29 cellular contexts compared by ENCODE assay signal in genomic region chr14:73153272-73153671, GRCh38. TPM values are rescaled to one million over a fixed set of nuclear protein-coding genes. Genes with fewer than 3 reads are reported as not detected.
DNase-seq lines count a peak whose midpoint lies in the region; ATAC-seq and TF ChIP-seq lines count a peak whose summit lies in the region.
"Had no signal": no experiment of that assay in that cellular context is flagged by ENCODE, and none has a peak within 500 bp of the region (broad histone marks: within the 10 kb centered on the region; RNA-seq: fewer than 3 reads in every experiment).

No MANE protein-coding gene starts in this region.

- no peaks in the 10 kb centered on the region for H3K9me3 ChIP-seq in ascending aorta
- H3K9me3 ChIP-seq: HAP-1, pancreas, Peyer's patch, right atrium auricular region, SJCRH30, tibial nerve had no signal

- H3K4me1 ChIP-seq in ascending aorta: peaks cover 0 to 5% of the 10 kb centered on the region in 2 donors
- H3K4me1 ChIP-seq: foreskin keratinocyte, HAP-1, pancreas, Peyer's patch, right atrium auricular region, SJCRH30, tibial nerve had no signal

- DNase-seq in EH (ENCODE audit: low read depth): peak; percentile 72
- no peak for DNase-seq in ascending aorta (ENCODE audit: low spot score in 2 of 2)
- peak; percentile 89 for DNase-seq in fibroblast of peridontal ligament (ENCODE audit: extremely low read depth)
- peak; percentile 23 for DNase-seq in skeletal muscle cell (ENCODE audit: low read depth)
- DNase-seq in posterior cingulate gyrus: no peak
- DNase-seq in C1 segment of cervical spinal cord (lab: John Stamatoyannopoulos, UW): no peak
- DNase-seq: activated CD8-positive, alpha-beta memory T cell treated with anti-CD3 and anti-CD28 coated beads for 24 hours; activated T-cell treated with anti-CD3 and anti-CD28 coated beads, Interleukin-2, amount 50 U/mL, for 1 hour; AML-193; caudate nucleus; DMS79; foreskin keratinocyte; Kasumi-1; naive thymus-derived CD8-positive, alpha-beta T cell; NCI-H1694 treated with DMSO at 0.1 percent for 48 hours; NCI-H2171 treated with DMSO at 0.1 percent for 48 hours; NCI-H526 treated with DMSO at 0.1 percent for 48 hours; pancreas; Peyer's patch; SJCRH30; stimulated activated naive CD4-positive, alpha-beta T cell treated with Interleukin-2 at 50 U/mL for 16 hours; T-helper 1 cell had no signal

- H3K4me3 ChIP-seq in ascending aorta (no peak overlapping the region), skeletal muscle cell (ENCODE audit: low read depth, low read length) (no peak overlapping the region)
- H3K4me3 ChIP-seq: HAP-1, pancreas, Peyer's patch, right atrium auricular region, SJCRH30, tibial nerve had no signal

- intact Hi-C loops in ascending aorta (cut with DNase I): no loop called here
- intact Hi-C loops in posterior cingulate gyrus (cut with DNase I): no loop called here

- no peak for TF ChIP-seq CTCF in ascending aorta (IDR thresholded peaks at IDR 0.05)

- H3K27ac ChIP-seq in ascending aorta: peak overlapping the region; percentile 44 to 66
- H3K27ac ChIP-seq: foreskin keratinocyte, HL-60, pancreas, Peyer's patch, right atrium auricular region, SJCRH30, tibial nerve had no signal

- no peaks in the 10 kb centered on the region for H3K27me3 ChIP-seq in ascending aorta
- H3K27me3 ChIP-seq: foreskin keratinocyte, pancreas, Peyer's patch, right atrium auricular region, SJCRH30, tibial nerve had no signal

- ATAC-seq in GM21390 (IDR thresholded peaks at IDR 0.05; ENCODE audit: unreplicated experiment): no peak
- ATAC-seq in GM19395 (IDR thresholded peaks at IDR 0.05; ENCODE audit: unreplicated experiment): no peak
- ATAC-seq: foreskin keratinocyte; left lobe of liver; naive thymus-derived CD8-positive, alpha-beta T cell; pancreas had no signal

- H3K36me3 ChIP-seq in ascending aorta: peaks cover 41 to 66% of the 10 kb centered on the region in 2 donors

RNA-seq across cellular contexts. Expression of gene PSEN1, which starts 17.0 kb away (rescaled TPM):
- total RNA-seq in ascending aorta: 15.2 TPM

Comparison
In these comparisons a context has a peak if more than half of its experiments do, and no peak if none do; other contexts are left out.
1. DNase-seq: peak in EH (single experiment), fibroblast of peridontal ligament (single experiment) and skeletal muscle cell (single experiment); none in ascending aorta (0 of 2), posterior cingulate gyrus (0 of 10) and C1 segment of cervical spinal cord (0 of 14).